Comparison of ENCODE assay signal across 10 cellular contexts in the genomic region with DNA sequence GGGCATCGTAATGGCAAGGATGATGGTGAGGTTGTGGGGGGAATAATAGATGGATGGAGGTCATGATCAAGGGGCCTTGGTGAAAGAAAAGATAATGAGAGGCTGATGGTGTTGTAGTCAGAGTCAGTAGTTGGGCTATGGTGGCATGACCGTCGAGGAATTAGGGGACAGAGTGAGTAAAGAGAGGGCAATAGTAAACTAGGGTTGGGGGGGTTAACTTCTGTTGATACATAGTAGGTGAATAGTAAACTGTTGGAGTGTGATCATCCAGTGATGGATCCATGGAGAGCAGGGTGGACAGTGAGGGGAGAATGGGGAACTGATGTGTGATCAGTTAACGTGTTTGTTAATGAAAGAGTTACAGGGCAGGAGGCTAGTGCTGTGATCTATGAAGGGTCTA. TPM values are rescaled to one million over a fixed set of nuclear protein-coding genes. Genes with fewer than 3 reads are reported as not detected.
DNase-seq lines count a peak whose midpoint lies in the region; ATAC-seq, FAIRE-seq and TF ChIP-seq lines count a peak whose summit lies in the region.
"Had no signal": no experiment of that assay in that cellular context is flagged by ENCODE, and none has a peak within 500 bp of the region (broad histone marks: within the 10 kb centered on the region; RNA-seq: fewer than 3 reads in every experiment).

No MANE protein-coding gene starts in this region.

- H3K9me3 ChIP-seq in ascending aorta (no peaks in the 10 kb centered on the region), HepG2 (ENCODE audit: low read length) (no peaks in the 10 kb centered on the region), tibial nerve (no peaks in the 10 kb centered on the region), thyroid gland (no peaks in the 10 kb centered on the region)

- peak overlapping the region; percentile 97 for H3K27ac Mint-ChIP-seq in activated T-cell treated with anti-CD3 and anti-CD28 coated beads, Interleukin-2, amount 50 U/mL, for 72 hours

- 30% methylated on average over 4 of the region's 4 CpGs for WGBS in HepG2 (ENCODE audit: low lambda C conversion rate)
- WGBS in tibial nerve, 2 donors, result 54 to 70% methylated on average over 4 of the region's 4 CpGs
- 54 to 60% methylated on average over 4 of the region's 4 CpGs for WGBS in thyroid gland, 2 donors

- peak overlapping the region; percentile 94 to 97 for H3K4me3 Mint-ChIP-seq in activated T-cell treated with anti-CD3 and anti-CD28 coated beads, Interleukin-2, amount 50 U/mL, for 72 hours

- TF ChIP-seq EP300 in HepG2 (IDR thresholded peaks at IDR 0.05; ENCODE audit: low read depth in 2 of 2, low read length in 2 of 2) (no peak), HepG2 (CRISPR knock-in tag; IDR thresholded peaks at IDR 0.05; ENCODE audit: borderline replicate concordance) (no peak), tibial nerve (IDR thresholded peaks at IDR 0.05) (no peak)

- no peak for ATAC-seq in activated T-cell treated with anti-CD3 and anti-CD28 coated beads, Interleukin-2, amount 50 U/mL, for 72 hours (replicated peaks in 1 of 2)
- ATAC-seq in HepG2, result no peak

- no peaks in the 10 kb centered on the region for H4K20me1 ChIP-seq in HepG2 (ENCODE audit: insufficient read depth, low read length)

- H2AFZ ChIP-seq in HepG2 (ENCODE audit: low read length), result no peak overlapping the region

- TF ChIP-seq CTCF in ascending aorta (IDR thresholded peaks at IDR 0.05), result no peak
- no peak for TF ChIP-seq CTCF in HepG2 (CRISPR knock-in tag; IDR thresholded peaks at IDR 0.05)
- no peak for TF ChIP-seq CTCF in tibial nerve (IDR thresholded peaks at IDR 0.05)
- TF ChIP-seq CTCF in thyroid gland (IDR thresholded peaks at IDR 0.05), result no peak

- H3K4me3 ChIP-seq in ascending aorta, result peak overlapping the region; percentile 66 to 70
- H3K4me3 ChIP-seq in HepG2 (replicated peaks in 1 of 3; ENCODE audit: insufficient read depth in 1 of 3, low read depth in 2 of 3, low read length in 3 of 3), result peak overlapping the region; percentile 68 to 78 (median 77)
- peak overlapping the region; percentile 42 to 84 (median 70) for H3K4me3 ChIP-seq in tibial nerve
- peak overlapping the region in 1 of 3 donors; percentile 58 for H3K4me3 ChIP-seq in thyroid gland (replicated peaks in 1 of 3)

- peak overlapping the region; percentile 77; the same call in 1 of the 2 replicates for H3K9ac ChIP-seq in HepG2 (ENCODE audit: insufficient read depth, low read depth, low read length)

- peaks cover 19% of the 10 kb centered on the region for H3K79me2 ChIP-seq in HepG2 (ENCODE audit: insufficient read depth, low read length)

- DNase-seq in activated T-cell treated with anti-CD3 and anti-CD28 coated beads, Interleukin-2, amount 50 U/mL, for 72 hours, result no peak
- DNase-seq in activated T-cell treated with anti-CD3 and anti-CD28 coated beads for 4 hours (no peak), ascending aorta (ENCODE audit: low spot score in 2 of 2) (no peak), HepG2 (ENCODE audit: low spot score) (no peak), tibial nerve (ENCODE audit: low spot score in 2 of 2) (no peak), thyroid gland (no peak), NCI-H524 treated with DMSO at 0.1 percent for 48 hours (lab: John Stamatoyannopoulos, UW) (no peak), cortex of kidney (lab: John Stamatoyannopoulos, UW) (no peak)
- DNase-seq: activated CD4-positive, alpha-beta T cell treated with anti-CD3 and anti-CD28 coated beads for 48 hours had no signal

- no peaks in the 10 kb centered on the region for H3K27me3 Mint-ChIP-seq in activated T-cell treated with anti-CD3 and anti-CD28 coated beads, Interleukin-2, amount 50 U/mL, for 72 hours (ENCODE audit: low read depth)

- no peaks in the 10 kb centered on the region for H3K27me3 ChIP-seq in ascending aorta
- no peaks in the 10 kb centered on the region; a peak in 1 of 5 replicates for H3K27me3 ChIP-seq in HepG2 (ENCODE audit: control insufficient read depth in 1 of 2, insufficient read depth in 2 of 2, low read length in 2 of 2)
- no peaks in the 10 kb centered on the region for H3K27me3 ChIP-seq in tibial nerve
- no peaks in the 10 kb centered on the region for H3K27me3 ChIP-seq in thyroid gland

- peaks cover 1 to 14% of the 10 kb centered on the region in 2 donors for H3K36me3 Mint-ChIP-seq in activated T-cell treated with anti-CD3 and anti-CD28 coated beads, Interleukin-2, amount 50 U/mL, for 72 hours (ENCODE audit: insufficient read depth in 2 of 2)

- no peak for TF ChIP-seq POLR2A in HepG2 (IDR thresholded peaks at IDR 0.05; ENCODE audit: insufficient read depth in 1 of 2, low read depth in 2 of 2, low read length in 2 of 2)
- no peak for TF ChIP-seq POLR2A in tibial nerve (IDR thresholded peaks at IDR 0.05)
- TF ChIP-seq POLR2A in thyroid gland (IDR thresholded peaks at IDR 0.05), result no peak

- TSS peak; percentile 38 for BruUV-seq in HepG2 (replicated peaks; lab: Mats Ljungman, UMichigan)

- H3K9me3 Mint-ChIP-seq in activated T-cell treated with anti-CD3 and anti-CD28 coated beads, Interleukin-2, amount 50 U/mL, for 72 hours, result no peaks in the 10 kb centered on the region

- H3K36me3 ChIP-seq in ascending aorta, result peaks cover 0 to 4% of the 10 kb centered on the region in 2 donors
- peaks cover 5 to 8% of the 10 kb centered on the region in 2 experiments; a peak in 3 of 5 replicates for H3K36me3 ChIP-seq in HepG2 (replicated peaks in 1 of 2; ENCODE audit: control insufficient read depth in 1 of 2, insufficient read depth in 2 of 2, low read length in 2 of 2)
- H3K36me3 ChIP-seq in tibial nerve, result peaks cover 0 to 35% (median 0%) of the 10 kb centered on the region in 3 donors
- peaks cover 5 to 8% of the 10 kb centered on the region in 2 donors for H3K36me3 ChIP-seq in thyroid gland

- no peak for FAIRE-seq in HepG2 (lab: Jason Lieb, UNC)
- FAIRE-seq: D721Med had no signal

- in situ Hi-C loops in HepG2 (cut with HindIII; ENCODE audit: extremely low pct_ligation_motif_present, low pct_unique_long_range_greater_than_20kb), result no loop called here

- peaks cover 29% of the 10 kb centered on the region for H3K4me1 Mint-ChIP-seq in activated T-cell treated with anti-CD3 and anti-CD28 coated beads, Interleukin-2, amount 50 U/mL, for 72 hours (ENCODE audit: low read depth)

- H3K4me1 ChIP-seq in ascending aorta (no peaks in the 10 kb centered on the region), HepG2 (ENCODE audit: insufficient read depth, low read length) (peaks cover 37% of the 10 kb centered on the region), tibial nerve (peaks cover 0 to 24% (median 0%) of the 10 kb centered on the region in 4 donors), thyroid gland (peaks cover 0 to 3% of the 10 kb centered on the region in 2 donors)

- intact Hi-C loops in ascending aorta (cut with DNase I), result loop anchor here (1.0 to 10.0 kb wide), 6 partner anchors 32 to 1245 kb away; a partner anchor contains a TSS
- intact Hi-C loops in HepG2 (cut with micrococcal nuclease; ENCODE audit: unreplicated experiment), result loop anchor here (10.0 kb wide), 1 partner anchor 58 kb away; a partner anchor contains a TSS
- intact Hi-C loops in thyroid gland (cut with DNase I), result no loop called here

- POLR2A ChIA-PET in HepG2 (lab: Yijun Ruan, JAX), result interaction anchor here (0.6 kb wide), 1 partner anchor 98 kb away, joined by 3 read pairs; no protein-coding TSS in a partner anchor

- CTCF ChIA-PET in HepG2 (lab: Yijun Ruan, JAX; ENCODE audit: low intra/inter-chr PET ratio, low total read pairs), result no interaction called here

- H3K27ac ChIP-seq in ascending aorta (peak overlapping the region; percentile 80 to 88), HepG2 (ENCODE audit: extremely low read length, insufficient read depth, low read length) (no peak overlapping the region), tibial nerve (peak overlapping the region in 3 of 4 donors; percentile 62 to 91 (median 90)), thyroid gland (peak overlapping the region in 1 of 3 donors; percentile 65)

- TF ChIP-seq RAD21 in HepG2 (CRISPR knock-in tag; IDR thresholded peaks at IDR 0.05), result no peak

- H3K4me2 ChIP-seq in HepG2 (ENCODE audit: low read depth, low read length), result peak overlapping the region; percentile 74

RNA-seq across cellular contexts. Expression of a gene that starts 0.9 kb away (rescaled TPM):
- 10 to 100 TPM; 64.3 to 68.7 TPM for total RNA-seq in activated T-cell treated with anti-CD3 and anti-CD28 coated beads, Interleukin-2, amount 50 U/mL, for 72 hours
- total RNA-seq in ascending aorta (159 TPM), HepG2 (2016; rRNA removed; fragmentation: Illumina TruSeq; extraction: Trizol) (37.9 and 40.1 TPM in 2 replicates), tibial nerve (10 to 100 TPM; 46.1 to 81.3 (median 51.0) TPM), thyroid gland (10 to 100 TPM; 45.9 to 64.9 (median 62.5) TPM)
- 14.5 and 21.0 TPM in 2 replicates for total RNA-seq in HepG2 (2016; cell fraction: cytosol; rRNA removed; fragmentation: Illumina TruSeq; extraction: Trizol; ENCODE audit: low read depth)
- 38.2 and 38.5 TPM in 2 replicates for total RNA-seq in HepG2 (2016; cell fraction: insoluble cytoplasmic fraction; rRNA removed; fragmentation: Illumina TruSeq; extraction: Trizol)
- 28.7 and 33.6 TPM in 2 replicates for total RNA-seq in HepG2 (2016; cell fraction: membrane; rRNA removed; fragmentation: Illumina TruSeq; extraction: Trizol)
- total RNA-seq in HepG2 (2016; cell fraction: nucleus; rRNA removed; fragmentation: Illumina TruSeq; extraction: Trizol), result 21.1 and 25.4 TPM in 2 replicates
- polyA plus RNA-seq in HepG2 (2011; rRNA removed), result 29.2 and 30.3 TPM in 2 replicates
- polyA plus RNA-seq in HepG2 (2011; cell fraction: cytosol; rRNA removed), result 21.3 and 28.2 TPM in 2 replicates
- polyA plus RNA-seq in HepG2 (2011; cell fraction: nucleus; rRNA removed), result 49.1 and 64.2 TPM in 2 replicates
- 19.2 and 29.3 TPM in 2 replicates for polyA plus RNA-seq in HepG2 (2012)
- polyA plus RNA-seq in HepG2 (2016; cell fraction: cytosol; fragmentation: Illumina TruSeq; extraction: Trizol; ENCODE audit: low read depth), result 16.8 and 24.9 TPM in 2 replicates
- 45.2 and 50.6 TPM in 2 replicates for polyA plus RNA-seq in HepG2 (2016; cell fraction: insoluble cytoplasmic fraction; fragmentation: Illumina TruSeq; extraction: Trizol; ENCODE audit: low read depth)
- polyA plus RNA-seq in HepG2 (2016; cell fraction: membrane; fragmentation: Illumina TruSeq; extraction: Trizol; ENCODE audit: low read depth), result 26.8 and 36.1 TPM in 2 replicates
- 56.7 and 58.6 TPM in 2 replicates for polyA plus RNA-seq in HepG2 (2016; cell fraction: nucleus; fragmentation: Illumina TruSeq; extraction: Trizol; ENCODE audit: insufficient read depth, low read depth)
- 31.0 and 108 TPM in 2 replicates for polyA minus RNA-seq in HepG2 (2011; rRNA and poly(A)+ RNA removed; ENCODE audit: low replicate concordance)
- 9.3 and 14.7 TPM in 2 replicates for polyA minus RNA-seq in HepG2 (2011; cell fraction: cytosol; rRNA and poly(A)+ RNA removed)
- 14.7 and 15.6 TPM in 2 replicates for polyA minus RNA-seq in HepG2 (2011; cell fraction: nucleus; rRNA and poly(A)+ RNA removed)

RNA-seq across cellular contexts. Expression of a gene that starts 6.9 kb away (rescaled TPM):
- total RNA-seq in activated T-cell treated with anti-CD3 and anti-CD28 coated beads, Interleukin-2, amount 50 U/mL, for 72 hours, result 10 to 100 TPM; 64.8 to 78.8 TPM
- total RNA-seq in ascending aorta, result 39.6 TPM
- 22.3 and 46.1 TPM in 2 replicates for total RNA-seq in HepG2 (2016; rRNA removed; fragmentation: Illumina TruSeq; extraction: Trizol)
- total RNA-seq in HepG2 (2016; cell fraction: cytosol; rRNA removed; fragmentation: Illumina TruSeq; extraction: Trizol; ENCODE audit: low read depth), result 13.5 and 14.5 TPM in 2 replicates
- 20.3 and 48.1 TPM in 2 replicates for total RNA-seq in HepG2 (2016; cell fraction: insoluble cytoplasmic fraction; rRNA removed; fragmentation: Illumina TruSeq; extraction: Trizol)
- 23.8 and 29.3 TPM in 2 replicates for total RNA-seq in HepG2 (2016; cell fraction: membrane; rRNA removed; fragmentation: Illumina TruSeq; extraction: Trizol)
- total RNA-seq in HepG2 (2016; cell fraction: nucleus; rRNA removed; fragmentation: Illumina TruSeq; extraction: Trizol), result 40.9 and 48.7 TPM in 2 replicates
- 73.4 and 90.9 TPM in 2 replicates for polyA plus RNA-seq in HepG2 (2011; rRNA removed)
- 75.4 and 104 TPM in 2 replicates for polyA plus RNA-seq in HepG2 (2011; cell fraction: cytosol; rRNA removed)
- polyA plus RNA-seq in HepG2 (2011; cell fraction: nucleus; rRNA removed), result 312 and 314 TPM in 2 replicates
- polyA plus RNA-seq in HepG2 (2012), result 32.8 and 75.3 TPM in 2 replicates
- polyA plus RNA-seq in HepG2 (2016; cell fraction: cytosol; fragmentation: Illumina TruSeq; extraction: Trizol; ENCODE audit: low read depth), result 16.0 and 18.8 TPM in 2 replicates
- polyA plus RNA-seq in HepG2 (2016; cell fraction: insoluble cytoplasmic fraction; fragmentation: Illumina TruSeq; extraction: Trizol; ENCODE audit: low read depth), result 22.1 and 26.8 TPM in 2 replicates
- 22.3 and 26.2 TPM in 2 replicates for polyA plus RNA-seq in HepG2 (2016; cell fraction: membrane; fragmentation: Illumina TruSeq; extraction: Trizol; ENCODE audit: low read depth)
- polyA plus RNA-seq in HepG2 (2016; cell fraction: nucleus; fragmentation: Illumina TruSeq; extraction: Trizol; ENCODE audit: insufficient read depth, low read depth), result 112 and 114 TPM in 2 replicates
- polyA minus RNA-seq in HepG2 (2011; rRNA and poly(A)+ RNA removed; ENCODE audit: low replicate concordance), result 224 and 1,094 TPM in 2 replicates
- polyA minus RNA-seq in HepG2 (2011; cell fraction: cytosol; rRNA and poly(A)+ RNA removed), result 41.8 and 53.3 TPM in 2 replicates
- 19.8 and 22.1 TPM in 2 replicates for polyA minus RNA-seq in HepG2 (2011; cell fraction: nucleus; rRNA and poly(A)+ RNA removed)
- total RNA-seq in tibial nerve, result 10 to 100 TPM in 1 of 4 donors, 1 to 10 TPM in 3; 2.4 to 21.9 (median 4.5) TPM
- 10 to 100 TPM in 3 of 4 donors, 1 to 10 TPM in 1; 9.9 to 76.8 (median 40.1) TPM for total RNA-seq in thyroid gland

RNA-seq across cellular contexts. Expression of a gene that starts 31.9 kb away (rescaled TPM):
- total RNA-seq in activated T-cell treated with anti-CD3 and anti-CD28 coated beads, Interleukin-2, amount 50 U/mL, for 72 hours, result 10 to 100 TPM; 19.4 to 20.3 TPM
- total RNA-seq in ascending aorta (6.2 TPM), HepG2 (2016; rRNA removed; fragmentation: Illumina TruSeq; extraction: Trizol) (2.6 and 3.9 TPM in 2 replicates), tibial nerve (10 to 100 TPM in 3 of 4 donors, 1 to 10 TPM in 1; 8.8 to 19.8 (median 16.1) TPM), thyroid gland (10 to 100 TPM; 14.5 to 36.4 (median 21.4) TPM)
- 2.7 and 3.7 TPM in 2 replicates for total RNA-seq in HepG2 (2016; cell fraction: cytosol; rRNA removed; fragmentation: Illumina TruSeq; extraction: Trizol; ENCODE audit: low read depth)
- 1.7 and 3.0 TPM in 2 replicates for total RNA-seq in HepG2 (2016; cell fraction: insoluble cytoplasmic fraction; rRNA removed; fragmentation: Illumina TruSeq; extraction: Trizol)
- total RNA-seq in HepG2 (2016; cell fraction: membrane; rRNA removed; fragmentation: Illumina TruSeq; extraction: Trizol), result 4.4 and 5.2 TPM in 2 replicates
- 1.9 and 2.5 TPM in 2 replicates for total RNA-seq in HepG2 (2016; cell fraction: nucleus; rRNA removed; fragmentation: Illumina TruSeq; extraction: Trizol)
- 5.8 and 6.0 TPM in 2 replicates for polyA plus RNA-seq in HepG2 (2011; rRNA removed)
- 4.1 and 6.5 TPM in 2 replicates for polyA plus RNA-seq in HepG2 (2011; cell fraction: cytosol; rRNA removed)
- 19.8 and 20.1 TPM in 2 replicates for polyA plus RNA-seq in HepG2 (2011; cell fraction: nucleus; rRNA removed)
- 2.3 and 3.6 TPM in 2 replicates for polyA plus RNA-seq in HepG2 (2012)
- polyA plus RNA-seq in HepG2 (2016; cell fraction: cytosol; fragmentation: Illumina TruSeq; extraction: Trizol; ENCODE audit: low read depth), result 3.8 and 3.9 TPM in 2 replicates
- polyA plus RNA-seq in HepG2 (2016; cell fraction: insoluble cytoplasmic fraction; fragmentation: Illumina TruSeq; extraction: Trizol; ENCODE audit: low read depth), result 2.5 and 3.3 TPM in 2 replicates
- 4.6 and 5.1 TPM in 2 replicates for polyA plus RNA-seq in HepG2 (2016; cell fraction: membrane; fragmentation: Illumina TruSeq; extraction: Trizol; ENCODE audit: low read depth)
- 5.0 and 5.7 TPM in 2 replicates for polyA plus RNA-seq in HepG2 (2016; cell fraction: nucleus; fragmentation: Illumina TruSeq; extraction: Trizol; ENCODE audit: insufficient read depth, low read depth)
- 16.7 and 23.7 TPM in 2 replicates for polyA minus RNA-seq in HepG2 (2011; rRNA and poly(A)+ RNA removed; ENCODE audit: low replicate concordance)
- polyA minus RNA-seq in HepG2 (2011; cell fraction: cytosol; rRNA and poly(A)+ RNA removed), result 1.7 and 2.0 TPM in 2 replicates
- polyA minus RNA-seq in HepG2 (2011; cell fraction: nucleus; rRNA and poly(A)+ RNA removed), result 4.2 and 5.1 TPM in 2 replicates

RNA-seq across cellular contexts. Expression of a gene that starts 44.7 kb away (rescaled TPM):
- 100 to 1,000 TPM; 112 to 113 TPM for total RNA-seq in activated T-cell treated with anti-CD3 and anti-CD28 coated beads, Interleukin-2, amount 50 U/mL, for 72 hours
- total RNA-seq in ascending aorta, result 76.2 TPM
- total RNA-seq in HepG2 (2016; rRNA removed; fragmentation: Illumina TruSeq; extraction: Trizol), result 162 and 260 TPM in 2 replicates
- total RNA-seq in HepG2 (2016; cell fraction: cytosol; rRNA removed; fragmentation: Illumina TruSeq; extraction: Trizol; ENCODE audit: low read depth), result 147 and 171 TPM in 2 replicates
- total RNA-seq in HepG2 (2016; cell fraction: insoluble cytoplasmic fraction; rRNA removed; fragmentation: Illumina TruSeq; extraction: Trizol), result 146 and 274 TPM in 2 replicates
- total RNA-seq in HepG2 (2016; cell fraction: membrane; rRNA removed; fragmentation: Illumina TruSeq; extraction: Trizol), result 149 and 167 TPM in 2 replicates
- total RNA-seq in HepG2 (2016; cell fraction: nucleus; rRNA removed; fragmentation: Illumina TruSeq; extraction: Trizol), result 182 and 206 TPM in 2 replicates
- polyA plus RNA-seq in HepG2 (2011; rRNA removed), result 106 and 162 TPM in 2 replicates
- 168 and 176 TPM in 2 replicates for polyA plus RNA-seq in HepG2 (2011; cell fraction: cytosol; rRNA removed)
- polyA plus RNA-seq in HepG2 (2011; cell fraction: nucleus; rRNA removed), result 94.7 and 111 TPM in 2 replicates
- 122 and 141 TPM in 2 replicates for polyA plus RNA-seq in HepG2 (2012)
- polyA plus RNA-seq in HepG2 (2016; cell fraction: cytosol; fragmentation: Illumina TruSeq; extraction: Trizol; ENCODE audit: low read depth), result 138 and 157 TPM in 2 replicates
- polyA plus RNA-seq in HepG2 (2016; cell fraction: insoluble cytoplasmic fraction; fragmentation: Illumina TruSeq; extraction: Trizol; ENCODE audit: low read depth), result 129 and 142 TPM in 2 replicates
- 117 and 128 TPM in 2 replicates for polyA plus RNA-seq in HepG2 (2016; cell fraction: membrane; fragmentation: Illumina TruSeq; extraction: Trizol; ENCODE audit: low read depth)
- polyA plus RNA-seq in HepG2 (2016; cell fraction: nucleus; fragmentation: Illumina TruSeq; extraction: Trizol; ENCODE audit: insufficient read depth, low read depth), result 318 and 347 TPM in 2 replicates
- polyA minus RNA-seq in HepG2 (2011; rRNA and poly(A)+ RNA removed; ENCODE audit: low replicate concordance), result 268 and 948 TPM in 2 replicates
- polyA minus RNA-seq in HepG2 (2011; cell fraction: cytosol; rRNA and poly(A)+ RNA removed), result 59.2 and 70.4 TPM in 2 replicates
- 25.6 and 30.3 TPM in 2 replicates for polyA minus RNA-seq in HepG2 (2011; cell fraction: nucleus; rRNA and poly(A)+ RNA removed)
- 10 to 100 TPM; 21.1 to 29.2 (median 23.6) TPM for total RNA-seq in tibial nerve
- 10 to 100 TPM; 11.0 to 43.5 (median 35.5) TPM for total RNA-seq in thyroid gland
